ENCODE assay signal across 19 cellular contexts in the genomic region with DNA sequence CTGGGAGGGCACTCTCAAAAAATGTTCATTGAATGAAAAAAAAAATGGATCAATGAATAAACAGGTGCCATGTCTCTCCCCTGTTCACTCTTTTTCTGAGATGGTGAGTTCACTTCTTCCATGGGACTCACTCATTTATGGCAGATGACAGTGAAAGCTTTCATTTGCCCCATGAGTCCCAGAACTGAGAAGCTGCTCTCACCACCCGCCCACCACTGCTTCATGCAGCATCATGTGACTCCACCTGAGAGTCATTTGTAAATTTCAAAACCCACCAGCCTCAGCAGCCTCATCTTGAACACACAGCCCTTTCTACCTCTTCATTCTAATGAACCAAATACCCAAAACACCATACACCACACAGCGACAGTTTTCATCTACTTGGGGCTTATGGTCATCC.
DNase-seq lines count a peak whose midpoint lies in the region; ATAC-seq and TF ChIP-seq lines count a peak whose summit lies in the region.
"Had no signal": no experiment of that assay in that cellular context is flagged by ENCODE, and none has a peak within 500 bp of the region (broad histone marks: within the 10 kb centered on the region; RNA-seq: fewer than 3 reads in every experiment).

No MANE protein-coding gene starts in this region.

- no peak for TF ChIP-seq CTCF in dorsolateral prefrontal cortex (IDR thresholded peaks at IDR 0.05 in 54 of 56, conservative IDR thresholded peaks at IDR 0.05 in 2 of 56; ENCODE audit: low read depth in 1 of 56, partially characterized antibody in 56 of 56)

- no peaks in the 10 kb centered on the region for H3K27me3 ChIP-seq in dorsolateral prefrontal cortex
- H3K27me3 ChIP-seq: upper lobe of left lung had no signal

- no peak overlapping the region for H3K4me3 ChIP-seq in dorsolateral prefrontal cortex
- H3K4me3 ChIP-seq: PC-9, upper lobe of left lung had no signal

- ATAC-seq in HG03039 (IDR thresholded peaks at IDR 0.05; ENCODE audit: unreplicated experiment), result peak; percentile 46
- ATAC-seq: sciatic nerve had no signal

- peak; percentile 2 to 12 for DNase-seq in stimulated activated CD4-positive, alpha-beta T cell treated with anti-CD3 and anti-CD28 coated beads, Interleukin-4, amount 100 ng/mL, for 48 hours (ENCODE audit: low read depth in 2 of 2)
- no peak for DNase-seq in stimulated activated CD4-positive, alpha-beta T cell treated with anti-CD3 and anti-CD28 coated beads, Interleukin-2, amount 100 ng/mL, for 48 hours
- DNase-seq in dorsolateral prefrontal cortex, result no peak
- DNase-seq in activated CD8-positive, alpha-beta memory T cell treated with anti-CD3 and anti-CD28 coated beads, Interleukin-2, amount 50 U/mL, for 48 hours, result no peak
- no peak for DNase-seq in effector CD8-positive, alpha-beta T cell (lab: John Stamatoyannopoulos, UW)
- DNase-seq in NCI-H1694 treated with DMSO at 0.1 percent for 48 hours (lab: John Stamatoyannopoulos, UW), result no peak
- DNase-seq: activated CD4-positive, alpha-beta T cell treated with anti-CD3 and anti-CD28 coated beads, Interleukin-2, amount 10 ng/mL, durations not matched to agents 24 days and 14 days; anterior cingulate cortex; central memory CD4-positive, alpha-beta T cell; dermis blood vessel endothelial cell; NCI-H1436; NCI-H524; PC-9; Right ventricle myocardium superior had no signal

- peak overlapping the region in 52 of 59 donors; percentile 12 to 92 (median 69) for H3K27ac ChIP-seq in dorsolateral prefrontal cortex
- H3K27ac ChIP-seq in temporal lobe (ENCODE audit: low read depth, low read length), result peak overlapping the region; percentile 73
- H3K27ac ChIP-seq: C4-2B, PC-9, upper lobe of left lung had no signal

- intact Hi-C loops in dorsolateral prefrontal cortex (cut with DNase I), result loop anchor here (5.0 to 10.0 kb wide), 5 partner anchors 38 to 287 kb away; a partner anchor contains a TSS

Comparison
In these comparisons a context has a peak if more than half of its experiments do, and no peak if none do; other contexts are left out.
1. DNase-seq: peak in stimulated activated CD4-positive, alpha-beta T cell treated with anti-CD3 and anti-CD28 coated beads, Interleukin-4, amount 100 ng/mL, for 48 hours (2 of 2); none in stimulated activated CD4-positive, alpha-beta T cell treated with anti-CD3 and anti-CD28 coated beads, Interleukin-2, amount 100 ng/mL, for 48 hours (0 of 2), dorsolateral prefrontal cortex (0 of 10), activated CD8-positive, alpha-beta memory T cell treated with anti-CD3 and anti-CD28 coated beads, Interleukin-2, amount 50 U/mL, for 48 hours (single experiment), effector CD8-positive, alpha-beta T cell (single experiment) and NCI-H1694 treated with DMSO at 0.1 percent for 48 hours (single experiment).